In genomic region chr2:158828378-158829136, GRCh38 we compare ENCODE assay signal across 15 cellular contexts. TPM values are rescaled to one million over a fixed set of nuclear protein-coding genes. Genes with fewer than 3 reads are reported as not detected.
DNase-seq lines count a peak whose midpoint lies in the region; ATAC-seq and TF ChIP-seq lines count a peak whose summit lies in the region.
"Had no signal": no experiment of that assay in that cellular context is flagged by ENCODE, and none has a peak within 500 bp of the region (broad histone marks: within the 10 kb centered on the region; RNA-seq: fewer than 3 reads in every experiment).

No MANE protein-coding gene starts in this region.

- no peak overlapping the region for H2AFZ ChIP-seq in fibroblast of lung (ENCODE audit: low read length)

- no peak overlapping the region for H3K27ac ChIP-seq in fibroblast of lung (ENCODE audit: insufficient read depth, low read length)
- no peak overlapping the region for H3K27ac ChIP-seq in mesendoderm (ENCODE audit: low read depth, low read length)
- H3K27ac ChIP-seq: ovary had no signal

- no peak overlapping the region for H3K4me3 ChIP-seq in fibroblast of lung (replicated peaks in 1 of 4; ENCODE audit: control extremely low read depth in 1 of 4, insufficient read depth in 1 of 4, low read depth in 3 of 4, low read length in 4 of 4)
- H3K4me3 ChIP-seq in mesendoderm (ENCODE audit: low read length), result no peak overlapping the region
- H3K4me3 ChIP-seq: ovary had no signal

- H2BK120ac ChIP-seq in mesendoderm (ENCODE audit: low read depth, low read length), result no peak overlapping the region

- no peaks in the 10 kb centered on the region for H3K27me3 Mint-ChIP-seq in nephron (ENCODE audit: low read depth)

- H2AK5ac ChIP-seq in mesendoderm (ENCODE audit: low read length), result no peak overlapping the region

- H3K9ac ChIP-seq in fibroblast of lung (ENCODE audit: insufficient read depth, low read length), result no peak overlapping the region
- no peak overlapping the region for H3K9ac ChIP-seq in mesendoderm (ENCODE audit: low read length)

- no CpG with 5 or more reads among the region's 4 CpGs for WGBS in mesendoderm (ENCODE audit: extremely low coverage, insufficient coverage, low lambda C conversion rate)

- H4K20me1 ChIP-seq in fibroblast of lung (ENCODE audit: control insufficient read depth, extremely low read depth, insufficient read depth, low read length), result no peaks in the 10 kb centered on the region

- peak; percentile 20 for ATAC-seq in left ventricle myocardium superior

- no peaks in the 10 kb centered on the region for H3K9me3 Mint-ChIP-seq in nephron

- H3K36me3 ChIP-seq in fibroblast of lung (ENCODE audit: control insufficient read depth, insufficient read depth, low read length) (no peaks in the 10 kb centered on the region), mesendoderm (ENCODE audit: control insufficient read depth, insufficient read depth, low read length) (no peaks in the 10 kb centered on the region)
- H3K36me3 ChIP-seq: ovary had no signal

- no peak overlapping the region for H3K4me3 Mint-ChIP-seq in nephron

- H3K18ac ChIP-seq in mesendoderm (ENCODE audit: low read length), result no peak overlapping the region

- H3K79me1 ChIP-seq in mesendoderm (ENCODE audit: low read length), result no peaks in the 10 kb centered on the region

- no peaks in the 10 kb centered on the region for H3K9me3 ChIP-seq in fibroblast of lung (ENCODE audit: control insufficient read depth, insufficient read depth, low read depth, low read length)
- H3K9me3 ChIP-seq: ovary had no signal

- DNase-seq in left ventricle myocardium superior, result no peak
- DNase-seq in cardiac septum (ENCODE audit: low spot score), result no peak
- DNase-seq in fibroblast of lung (ENCODE audit: low read depth in 2 of 2), result peak; percentile 14 to 77
- no peak for DNase-seq in Kasumi-1 (lab: John Stamatoyannopoulos, UW)
- no peak for DNase-seq in mesendoderm
- DNase-seq in NCI-H345 treated with DMSO at 0.1 percent for 48 hours (lab: John Stamatoyannopoulos, UW; ENCODE audit: unreplicated experiment), result no peak
- DNase-seq in activated effector memory CD4-positive, alpha-beta T cell treated with anti-CD3 and anti-CD28 coated beads, Interleukin-2, amount 50 U/mL, for 16 hours, result no peak
- DNase-seq: ACHN; activated CD4-positive, alpha-beta T cell treated with anti-CD3 and anti-CD28 coated beads, Interleukin-2, amount 50 U/mL, for 48 hours; anterior cingulate cortex; NCI-H1694 treated with DMSO at 0.1 percent for 48 hours; NCI-H510A treated with DMSO at 0.1 percent for 48 hours; ovary; substantia nigra had no signal

- H3K27me3 ChIP-seq in fibroblast of lung (ENCODE audit: control insufficient read depth, insufficient read depth, low read length) (no peaks in the 10 kb centered on the region), mesendoderm (ENCODE audit: insufficient read depth, low read length, poor library complexity) (no peaks in the 10 kb centered on the region)
- H3K27me3 ChIP-seq: ovary had no signal

- H3K79me2 ChIP-seq in fibroblast of lung (ENCODE audit: control insufficient read depth, insufficient read depth, low read length) (no peaks in the 10 kb centered on the region), mesendoderm (ENCODE audit: control insufficient read depth, insufficient read depth, low read length) (no peaks in the 10 kb centered on the region)

- H3K23ac ChIP-seq in mesendoderm (ENCODE audit: low read length), result no peak overlapping the region

- no peak overlapping the region for H3K56ac ChIP-seq in mesendoderm (ENCODE audit: low read length)

- H4K8ac ChIP-seq in mesendoderm (ENCODE audit: low read depth, low read length), result no peak overlapping the region

- TF ChIP-seq CTCF in fibroblast of lung (conservative IDR thresholded peaks at IDR 0.05 in 1 of 2, IDR thresholded peaks at IDR 0.05 in 1 of 2; ENCODE audit: low read depth in 1 of 2, low read length in 2 of 2), result no peak
- no peak for TF ChIP-seq CTCF in nephron (IDR thresholded peaks at IDR 0.05; ENCODE audit: unreplicated experiment in 3 of 3)

- H3K36me3 Mint-ChIP-seq in nephron (ENCODE audit: low read depth), result no peaks in the 10 kb centered on the region

- no peak overlapping the region for H3K4me2 ChIP-seq in fibroblast of lung (ENCODE audit: extremely low read depth, insufficient read depth, low read length)
- H3K4me2 ChIP-seq in mesendoderm (ENCODE audit: low read length), result no peak overlapping the region

- no peak overlapping the region for H2BK15ac ChIP-seq in mesendoderm (replicated peaks; ENCODE audit: low read depth)

- no peak overlapping the region for H3K4ac ChIP-seq in mesendoderm (ENCODE audit: low read depth, low read length)

- no peak overlapping the region for H2BK5ac ChIP-seq in mesendoderm (ENCODE audit: low read length)

- H4K5ac ChIP-seq in mesendoderm (ENCODE audit: low read length), result no peak overlapping the region

- peak overlapping the region; percentile 71 to 93 (median 84) for H3K27ac Mint-ChIP-seq in nephron

- H3K4me1 ChIP-seq in fibroblast of lung (ENCODE audit: control insufficient read depth, extremely low read depth, insufficient read depth, low read length) (no peaks in the 10 kb centered on the region), mesendoderm (ENCODE audit: control insufficient read depth, low read depth, low read length) (no peaks in the 10 kb centered on the region)

- intact Hi-C loops in left ventricle myocardium superior (cut with micrococcal nuclease) (no loop called here), cardiac septum (cut with DNase I) (no loop called here)

- peaks cover 30% of the 10 kb centered on the region for H3K4me1 Mint-ChIP-seq in nephron

RNA-seq across cellular contexts. Expression of gene DAPL1, which starts 33.4 kb away (rescaled TPM):
- not detected for total RNA-seq in left ventricle myocardium superior
- not detected for total RNA-seq in cardiac septum
- total RNA-seq in fibroblast of lung, result not detected in 2 replicates
- not detected in 2 replicates for polyA plus RNA-seq in fibroblast of lung
- polyA plus RNA-seq in fibroblast of lung (2012), result not detected in 2 replicates
- polyA minus RNA-seq in fibroblast of lung (ENCODE audit: low replicate concordance), result not detected in 2 replicates
- not detected for polyA plus RNA-seq in mesendoderm (2013, experiment 1 of 2)
- not detected for polyA plus RNA-seq in mesendoderm (2013, experiment 2 of 2)

Comparison
In these comparisons a context has a peak if more than half of its experiments do, and no peak if none do; other contexts are left out.
1. DNase-seq: peak in fibroblast of lung (2 of 2); none in left ventricle myocardium superior (single experiment), cardiac septum (single experiment), Kasumi-1 (0 of 2), mesendoderm (single experiment), NCI-H345 treated with DMSO at 0.1 percent for 48 hours (single experiment) and activated effector memory CD4-positive, alpha-beta T cell treated with anti-CD3 and anti-CD28 coated beads, Interleukin-2, amount 50 U/mL, for 16 hours (single experiment).